8 cellular contexts compared by ENCODE assay signal in genomic region chr1:244865028-244865371, GRCh38. TPM values are rescaled to one million over a fixed set of nuclear protein-coding genes. Genes with fewer than 3 reads are reported as not detected.
DNase-seq lines count a peak whose midpoint lies in the region; ATAC-seq, FAIRE-seq and TF ChIP-seq lines count a peak whose summit lies in the region.

No MANE protein-coding gene starts in this region.

- peaks cover 2% of the 10 kb centered on the region for H3K36me3 Mint-ChIP-seq in astrocyte (ENCODE audit: low read depth, unreplicated experiment)

- peaks cover 14% of the 10 kb centered on the region for H3K4me1 ChIP-seq in astrocyte (ENCODE audit: insufficient read depth, low read length)
- H3K4me1 ChIP-seq in kidney (ENCODE audit: control insufficient read depth in 1 of 2, insufficient read depth in 1 of 2, low read depth in 1 of 2, low read length in 2 of 2) = peaks cover 15 to 16% of the 10 kb centered on the region in 2 donors

- H3K4me2 ChIP-seq in astrocyte (ENCODE audit: low read length) = peak overlapping the region; percentile 87

- peak overlapping the region; percentile 91 for H3K27ac Mint-ChIP-seq in astrocyte (ENCODE audit: unreplicated experiment)

- H3K27me3 Mint-ChIP-seq in astrocyte (ENCODE audit: low read depth, unreplicated experiment) = no peaks in the 10 kb centered on the region

- no peak for ATAC-seq in GM18498 (IDR thresholded peaks at IDR 0.05; ENCODE audit: unreplicated experiment)

- H3K4me1 Mint-ChIP-seq in astrocyte (ENCODE audit: low read depth, unreplicated experiment) = peaks cover 20% of the 10 kb centered on the region

- peaks cover 43% of the 10 kb centered on the region for H3K79me2 ChIP-seq in astrocyte (ENCODE audit: insufficient read depth, low read length)

- no peak for FAIRE-seq in astrocyte (lab: Jason Lieb, UNC)
- FAIRE-seq in kidney (lab: Jason Lieb, UNC) = no peak

- no peaks in the 10 kb centered on the region for H3K9me3 Mint-ChIP-seq in astrocyte (ENCODE audit: unreplicated experiment)

- peak overlapping the region; percentile 67 for H3K4me3 ChIP-seq in astrocyte (ENCODE audit: insufficient read depth, low read depth, low read length)
- peak overlapping the region; percentile 72 to 89 for H3K4me3 ChIP-seq in kidney (ENCODE audit: low read length in 2 of 2)

- H3K9me3 ChIP-seq in astrocyte (ENCODE audit: insufficient read depth, low read depth, low read length) = no peaks in the 10 kb centered on the region
- no peaks in the 10 kb centered on the region for H3K9me3 ChIP-seq in kidney (ENCODE audit: control insufficient read depth in 1 of 2, low read length in 2 of 2)

- H3K9ac ChIP-seq in astrocyte (ENCODE audit: low read length) (peak overlapping the region; percentile 100), kidney (ENCODE audit: low read length in 2 of 2) (peak overlapping the region; percentile 92 to 96)

- H4K20me1 ChIP-seq in astrocyte (ENCODE audit: insufficient read depth, low read length) = peaks cover 29% of the 10 kb centered on the region

- peak overlapping the region; percentile 80 for H3K4me3 Mint-ChIP-seq in astrocyte (ENCODE audit: unreplicated experiment)

- H2AFZ ChIP-seq in astrocyte (ENCODE audit: low read depth, low read length) = peak overlapping the region; percentile 75

- intact Hi-C loops in kidney (cut with DNase I) = no loop called here

- H3K27ac ChIP-seq in astrocyte (ENCODE audit: low read depth, low read length) = peak overlapping the region; percentile 88
- H3K27ac ChIP-seq in kidney (ENCODE audit: low read depth in 2 of 2, low read length in 2 of 2) = peak overlapping the region; percentile 99 to 100

- peak; percentile 57 for DNase-seq in NCI-H1092 (lab: John Stamatoyannopoulos, UW)
- DNase-seq in NCI-H1092 treated with DMSO at 0.1 percent for 48 hours (lab: John Stamatoyannopoulos, UW) = no peak
- DNase-seq in astrocyte (ENCODE audit: low read depth) = no peak
- DNase-seq in kidney = no peak
- peak; percentile 9 to 17 for DNase-seq in stimulated activated CD4-positive, alpha-beta T cell treated with anti-CD3 and anti-CD28 coated beads, Interleukin-4, amount 100 ng/mL, for 4 hours
- no peak for DNase-seq in HCEC 1CT

- TF ChIP-seq CTCF in astrocyte (IDR thresholded peaks at IDR 0.05; ENCODE audit: insufficient read depth, low read depth, low read length) (no peak), kidney (IDR thresholded peaks at IDR 0.05; ENCODE audit: borderline replicate concordance, extremely low read depth, insufficient read depth) (no peak)

- no peaks in the 10 kb centered on the region for H3K27me3 ChIP-seq in astrocyte (ENCODE audit: insufficient read depth, low read length)

- H3K36me3 ChIP-seq in astrocyte (ENCODE audit: insufficient read depth, low read length) = peaks cover 14% of the 10 kb centered on the region
- H3K36me3 ChIP-seq in kidney (ENCODE audit: control insufficient read depth in 1 of 2, insufficient read depth in 2 of 2, low read length in 2 of 2) = peaks cover 8 to 9% of the 10 kb centered on the region in 2 donors

TF ChIP-seq in PFSK-1, 5 proteins besides CTCF, POLR2A, EP300 and RAD21:
- TF ChIP-seq SIN3A (IDR thresholded peaks at IDR 0.05; ENCODE audit: borderline replicate concordance, insufficient read depth, low read length) (0 out of 2 replicates have a peak, but pooled peaks have one; percentile 51), FOXP2 (optimal IDR thresholded peaks at IDR 0.05; ENCODE audit: borderline replicate concordance, extremely low read depth, extremely low read length, insufficient read depth) (no peak), TAF1 (IDR thresholded peaks at IDR 0.05; ENCODE audit: borderline replicate concordance, insufficient read depth, low read length) (no peak)

RNA-seq across cellular contexts. Expression of gene HNRNPU, which starts 0.7 kb away (rescaled TPM):
- 233 TPM for polyA plus RNA-seq in PFSK-1 (2012; ENCODE audit: insufficient read length, low read depth)
- total RNA-seq in astrocyte = 264 and 289 TPM in 2 replicates
- total RNA-seq in kidney = 329 TPM
- 153 TPM for polyA plus RNA-seq in kidney (ENCODE audit: insufficient read depth, low read depth, low replicate concordance)

RNA-seq across cellular contexts. Expression of gene COX20, which starts 29.5 kb away (rescaled TPM):
- 14.2 TPM for polyA plus RNA-seq in PFSK-1 (2012; ENCODE audit: insufficient read length, low read depth)
- total RNA-seq in astrocyte (48.0 and 51.0 TPM in 2 replicates), kidney (45.4 TPM)
- 171 TPM for polyA plus RNA-seq in kidney (ENCODE audit: insufficient read depth, low read depth, low replicate concordance)

Comparison
In these comparisons a context has a peak if more than half of its experiments do, and no peak if none do; other contexts are left out.
1. DNase-seq: peak in NCI-H1092 (single experiment) and stimulated activated CD4-positive, alpha-beta T cell treated with anti-CD3 and anti-CD28 coated beads, Interleukin-4, amount 100 ng/mL, for 4 hours (2 of 2); none in NCI-H1092 treated with DMSO at 0.1 percent for 48 hours (single experiment), astrocyte (single experiment), kidney (single experiment) and HCEC 1CT (single experiment).